ENCODE assay signal across 20 cellular contexts in genomic region chr10:45409782-45410181, GRCh38. TPM values are rescaled to one million over a fixed set of nuclear protein-coding genes. Genes with fewer than 3 reads are reported as not detected.
DNase-seq lines count a peak whose midpoint lies in the region; ATAC-seq, FAIRE-seq and TF ChIP-seq lines count a peak whose summit lies in the region.
"Had no signal": no experiment of that assay in that cellular context is flagged by ENCODE, and none has a peak within 500 bp of the region (broad histone marks: within the 10 kb centered on the region; RNA-seq: fewer than 3 reads in every experiment).

No MANE protein-coding gene starts in this region.

- intact Hi-C loops in mammary epithelial cell (cut with micrococcal nuclease) = no loop called here
- intact Hi-C loops in upper lobe of right lung (cut with DNase I) = no loop called here

- no peaks in the 10 kb centered on the region for H3F3A ChIP-seq in neural progenitor cell (ENCODE audit: low read depth)

- ATAC-seq in GM19452 (IDR thresholded peaks at IDR 0.05; ENCODE audit: unreplicated experiment) (no peak), upper lobe of right lung (no peak)
- ATAC-seq: CD8-positive, alpha-beta T cell; GM12878; GM23338 had no signal

- peak overlapping the region in 2 of 11 experiments; percentile 19 to 53; a peak in 1 of 22 replicates for H3K9ac ChIP-seq in BLaER1 treated with 17β-estradiol and CSF1 and Interleukin-3, amounts not matched to agents 10 nM and 100 nM
- H3K9ac ChIP-seq in H1 (replicated peaks in 1 of 4; ENCODE audit: extremely low read depth in 1 of 4, low read depth in 3 of 4, low read length in 3 of 4) (no peak overlapping the region), neural progenitor cell (no peak overlapping the region), mammary epithelial cell (ENCODE audit: insufficient read depth, low read length) (no peak overlapping the region)
- H3K9ac ChIP-seq: BLaER1 had no signal

- H2AFZ ChIP-seq in H1 (ENCODE audit: low read length) = no peak overlapping the region
- peak overlapping the region; percentile 15 for H2AFZ ChIP-seq in neural progenitor cell (replicated peaks)
- no peak overlapping the region for H2AFZ ChIP-seq in mammary epithelial cell (ENCODE audit: low read depth, low read length)
- H2AFZ ChIP-seq: GM23338 had no signal

- H3K27me3 Mint-ChIP-seq in neural progenitor cell (ENCODE audit: insufficient read depth, low read depth) = peaks cover 4% of the 10 kb centered on the region

- no peak overlapping the region for H3K56ac ChIP-seq in H1 (replicated peaks; ENCODE audit: insufficient read length, low read depth, low read length)

- FAIRE-seq in H1 (lab: Jason Lieb, UNC) = no peak
- FAIRE-seq: A204.1, GM12878 had no signal

- H3K79me1 ChIP-seq in H1 (ENCODE audit: low read depth, low read length) = no peaks in the 10 kb centered on the region

- peak overlapping the region; percentile 86; the same call in 1 of the 2 replicates for H2AK5ac ChIP-seq in H1 (ENCODE audit: low read depth, low read length)

- H2BK20ac ChIP-seq in H1 (ENCODE audit: low read length) = no peak overlapping the region

- H2BK15ac ChIP-seq in H1 (ENCODE audit: low read length) = 0 out of 2 replicates have a peak overlapping the region, but pooled peaks have one; percentile 72

- no peak for TF ChIP-seq EP300 in H1 (IDR thresholded peaks at IDR 0.05; ENCODE audit: borderline replicate concordance in 1 of 2, low read depth in 2 of 2, low read length in 2 of 2)

- no peak overlapping the region for H3K23ac ChIP-seq in H1 (ENCODE audit: insufficient read length)

- H3K4me1 ChIP-seq in BLaER1 treated with 17β-estradiol and CSF1 and Interleukin-3, amounts not matched to agents 10 nM and 100 nM = peaks cover 3 to 83% (median 45%) of the 10 kb centered on the region in 10 experiments
- H3K4me1 ChIP-seq in H1 (replicated peaks in 1 of 4; ENCODE audit: control insufficient read depth in 3 of 4, insufficient read depth in 4 of 4, low read length in 3 of 4) (peaks cover 0 to 6% (median 2%) of the 10 kb centered on the region in 4 experiments; a peak in 3 of 7 replicates), neural progenitor cell (no peaks in the 10 kb centered on the region), mammary epithelial cell (ENCODE audit: insufficient read depth, low read length) (no peaks in the 10 kb centered on the region), upper lobe of right lung (no peaks in the 10 kb centered on the region)

- peak overlapping the region in 3 of 11 experiments; percentile 69 to 95 (median 85); a peak in 6 of 22 replicates for H3K4me2 ChIP-seq in BLaER1 treated with 17β-estradiol and CSF1 and Interleukin-3, amounts not matched to agents 10 nM and 100 nM
- H3K4me2 ChIP-seq in H1 (ENCODE audit: insufficient read depth in 1 of 2, low read depth in 2 of 2, low read length in 2 of 2) (no peak overlapping the region), neural progenitor cell (no peak overlapping the region), mammary epithelial cell (ENCODE audit: insufficient read depth, low read depth, low read length) (no peak overlapping the region)
- H3K4me2 ChIP-seq: BLaER1, GM23338 had no signal

- peak overlapping the region; percentile 48; the same call in 1 of the 2 replicates for H3K18ac ChIP-seq in H1 (ENCODE audit: extremely low read depth, low read length)

- H3K14ac ChIP-seq in H1 (ENCODE audit: insufficient read length) = no peak overlapping the region

- no peaks in the 10 kb centered on the region for H3K36me3 Mint-ChIP-seq in neural progenitor cell
- H3K36me3 Mint-ChIP-seq: CD8-positive, alpha-beta T cell had no signal

- H3K4me1 Mint-ChIP-seq in neural progenitor cell = no peaks in the 10 kb centered on the region

- H4K91ac ChIP-seq in H1 (replicated peaks; ENCODE audit: insufficient read length, low read length) = no peak overlapping the region

- H3K23me2 ChIP-seq in H1 (ENCODE audit: low read depth, low read length) = no peaks in the 10 kb centered on the region

- DNase-seq in OCI-M1 (lab: John Stamatoyannopoulos, UW) (peak; percentile 30), H1 (ENCODE audit: low read depth in 1 of 2, low spot score in 2 of 2) (no peak), neural progenitor cell (ENCODE audit: low spot score) (no peak), mammary epithelial cell (no peak), iPS-NIHi7 (ENCODE audit: extremely low spot score) (no peak), upper lobe of right lung (no peak)
- DNase-seq: CD8-positive, alpha-beta T cell; DMS53; EL; NCI-H187; NCI-H2227 treated with DMSO at 0.1 percent for 48 hours; NCI-H774; RPMI8226; SHP77 treated with DMSO at 0.1 percent for 48 hours had no signal

- in situ Hi-C loops in mammary epithelial cell (cut with MboI; ENCODE audit: low sequenced_read_pairs in 2 of 2) = no loop called here

- no peaks in the 10 kb centered on the region for H3K79me2 ChIP-seq in H1 (ENCODE audit: control insufficient read depth in 1 of 2, insufficient read depth in 2 of 2, low read length in 2 of 2)
- H3K79me2 ChIP-seq in neural progenitor cell (ENCODE audit: low read depth) = no peaks in the 10 kb centered on the region
- no peaks in the 10 kb centered on the region for H3K79me2 ChIP-seq in mammary epithelial cell (ENCODE audit: insufficient read depth, low read length)

- BruUV-seq in mammary epithelial cell (replicated peaks; lab: Mats Ljungman, UMichigan) = no TSS peak

- peak overlapping the region; percentile 5; the same call in 1 of the 2 replicates for H2BK5ac ChIP-seq in H1 (ENCODE audit: low read depth, low read length)

- no peak overlapping the region for H4K8ac ChIP-seq in H1 (ENCODE audit: extremely low read depth, insufficient read depth, low read length)

- H3K36me3 ChIP-seq in BLaER1 treated with 17β-estradiol and CSF1 and Interleukin-3, amounts not matched to agents 10 nM and 100 nM = peaks cover 16 to 100% (median 77%) of the 10 kb centered on the region in 11 experiments
- no peaks in the 10 kb centered on the region for H3K36me3 ChIP-seq in H1 (ENCODE audit: control insufficient read depth in 2 of 4, insufficient read depth in 4 of 4, low read length in 3 of 4)
- no peaks in the 10 kb centered on the region for H3K36me3 ChIP-seq in neural progenitor cell
- no peaks in the 10 kb centered on the region for H3K36me3 ChIP-seq in mammary epithelial cell (ENCODE audit: insufficient read depth, low read length)
- H3K36me3 ChIP-seq in upper lobe of right lung = no peaks in the 10 kb centered on the region

- peak overlapping the region; percentile 15 for H2BK120ac ChIP-seq in H1 (replicated peaks; ENCODE audit: low read depth, low read length)

- H4K5ac ChIP-seq in H1 (ENCODE audit: insufficient read length, low read depth, low read length) = no peak overlapping the region

- no peak overlapping the region for H3K27ac Mint-ChIP-seq in neural progenitor cell
- H3K27ac Mint-ChIP-seq: CD8-positive, alpha-beta T cell; GM23338 had no signal

- peaks cover 0 to 6% (median 0%) of the 10 kb centered on the region in 11 experiments; a peak in 2 of 22 replicates for H4K20me1 ChIP-seq in BLaER1 treated with 17β-estradiol and CSF1 and Interleukin-3, amounts not matched to agents 10 nM and 100 nM
- H4K20me1 ChIP-seq in H1 (replicated peaks in 1 of 2; ENCODE audit: control insufficient read depth in 1 of 2, insufficient read depth in 2 of 2, low read length in 2 of 2) = no peaks in the 10 kb centered on the region
- H4K20me1 ChIP-seq in neural progenitor cell (ENCODE audit: low read depth) = no peaks in the 10 kb centered on the region
- no peaks in the 10 kb centered on the region for H4K20me1 ChIP-seq in mammary epithelial cell (ENCODE audit: insufficient read depth, low read length)
- H4K20me1 ChIP-seq: BLaER1 had no signal

- TF ChIP-seq RAD21 in H1 (IDR thresholded peaks at IDR 0.05 in 1 of 2, conservative IDR thresholded peaks at IDR 0.05 in 1 of 2; ENCODE audit: low read depth in 2 of 2, low read length in 2 of 2) = no peak

- H3K4me3 Mint-ChIP-seq in neural progenitor cell = no peak overlapping the region
- H3K4me3 Mint-ChIP-seq: CD8-positive, alpha-beta T cell; GM23338 had no signal

- H3K27ac ChIP-seq in BLaER1 treated with 17β-estradiol and CSF1 and Interleukin-3, amounts not matched to agents 10 nM and 100 nM = peak overlapping the region in 6 of 11 experiments; percentile 9 to 76 (median 57); a peak in 9 of 22 replicates
- H3K27ac ChIP-seq in H1 (ENCODE audit: low read depth, low read length) = no peak overlapping the region
- no peak overlapping the region for H3K27ac ChIP-seq in neural progenitor cell
- H3K27ac ChIP-seq in mammary epithelial cell (ENCODE audit: insufficient read depth, low read depth, low read length) = no peak overlapping the region
- H3K27ac ChIP-seq in upper lobe of right lung = no peak overlapping the region
- H3K27ac ChIP-seq: BLaER1 had no signal

- peaks cover 3% of the 10 kb centered on the region for H3K9me3 Mint-ChIP-seq in neural progenitor cell
- H3K9me3 Mint-ChIP-seq: CD8-positive, alpha-beta T cell had no signal

- dilution Hi-C loops in mammary epithelial cell (cut with HindIII; ENCODE audit: low sequenced_read_pairs) = no loop called here

- 80% methylated on average over 1 of the region's 1 CpG; no CpG with 5 or more reads in 1 of the 2 experiments for WGBS in H1 (ENCODE audit: extremely low coverage in 1 of 2, insufficient coverage in 1 of 2, insufficient read length in 1 of 2, insufficient replicate concordance in 2 of 2, low coverage in 1 of 2, low lambda C conversion rate in 2 of 2, missing lambda C conversion rate in 1 of 2), 2 experiments
- WGBS in mammary epithelial cell (ENCODE audit: low coverage, missing lambda C conversion rate) = 40% methylated on average over 1 of the region's 1 CpG

- H3K27me3 ChIP-seq in BLaER1 treated with 17β-estradiol and CSF1 and Interleukin-3, amounts not matched to agents 10 nM and 100 nM = no peaks in the 10 kb centered on the region
- H3K27me3 ChIP-seq in H1 (replicated peaks in 1 of 4; ENCODE audit: control insufficient read depth in 3 of 4, extremely low read depth in 1 of 4, insufficient read depth in 3 of 4, low read length in 3 of 4) = no peaks in the 10 kb centered on the region
- no peaks in the 10 kb centered on the region for H3K27me3 ChIP-seq in neural progenitor cell
- H3K27me3 ChIP-seq in mammary epithelial cell (ENCODE audit: insufficient read depth, low read length) = peaks cover 10% of the 10 kb centered on the region
- H3K27me3 ChIP-seq in upper lobe of right lung = peaks cover 8% of the 10 kb centered on the region
- H3K27me3 ChIP-seq: BLaER1 had no signal

- peaks cover 0 to 47% (median 21%) of the 10 kb centered on the region in 11 experiments; a peak in 16 of 22 replicates for H3K9me3 ChIP-seq in BLaER1 treated with 17β-estradiol and CSF1 and Interleukin-3, amounts not matched to agents 10 nM and 100 nM (replicated peaks in 1 of 11)
- H3K9me3 ChIP-seq in H1 (ENCODE audit: insufficient read depth in 2 of 2, low read depth in 1 of 2, low read length in 1 of 2) (no peaks in the 10 kb centered on the region), neural progenitor cell (ENCODE audit: low read depth) (no peaks in the 10 kb centered on the region), mammary epithelial cell (replicated peaks; ENCODE audit: insufficient read depth, low read length) (no peaks in the 10 kb centered on the region), upper lobe of right lung (no peaks in the 10 kb centered on the region)

- H2BK12ac ChIP-seq in H1 (ENCODE audit: low read depth, low read length) = no peak overlapping the region

- H3K4me3 ChIP-seq in BLaER1 treated with 17β-estradiol and CSF1 and Interleukin-3, amounts not matched to agents 10 nM and 100 nM = no peak overlapping the region
- no peak overlapping the region for H3K4me3 ChIP-seq in H1 (ENCODE audit: extremely low read depth in 1 of 4, insufficient read depth in 2 of 4, low read depth in 3 of 4, low read length in 4 of 4)
- H3K4me3 ChIP-seq in neural progenitor cell = no peak overlapping the region
- no peak overlapping the region for H3K4me3 ChIP-seq in mammary epithelial cell (replicated peaks in 1 of 3; ENCODE audit: insufficient read depth in 1 of 3, low read depth in 2 of 3, low read length in 3 of 3)
- no peak overlapping the region for H3K4me3 ChIP-seq in upper lobe of right lung
- H3K4me3 ChIP-seq: BLaER1, GM12878, GM23338 had no signal

- peak overlapping the region; percentile 8 for H3K4ac ChIP-seq in H1 (replicated peaks; ENCODE audit: insufficient read length, low read depth, low read length)

- TF ChIP-seq POLR2A in H1 (IDR thresholded peaks at IDR 0.05; ENCODE audit: control extremely low read depth in 1 of 2, low read depth in 2 of 2, low read length in 2 of 2) = no peak

- POLR2A ChIA-PET in H1 (lab: Charles Lee; ENCODE audit: partially characterized antibody) = no interaction called here

- CTCF ChIA-PET in H1 (lab: Charles Lee; ENCODE audit: partially characterized antibody) (no interaction called here), mammary epithelial cell (lab: Charles Lee; ENCODE audit: low non-redundant PET) (no interaction called here)

- TF ChIP-seq CTCF in H1 (IDR thresholded peaks at IDR 0.05; ENCODE audit: control extremely low read depth in 1 of 3, insufficient read depth in 1 of 3, low read depth in 1 of 3, low read length in 3 of 3) = no peak
- TF ChIP-seq CTCF in neural progenitor cell (IDR thresholded peaks at IDR 0.05) = no peak
- no peak for TF ChIP-seq CTCF in mammary epithelial cell (conservative IDR thresholded peaks at IDR 0.05 in 1 of 2, IDR thresholded peaks at IDR 0.05 in 1 of 2; ENCODE audit: extremely low read depth in 1 of 2, insufficient read depth in 1 of 2, low read depth in 1 of 2, low read length in 2 of 2)
- no peak for TF ChIP-seq CTCF in upper lobe of right lung (IDR thresholded peaks at IDR 0.05)

RNA-seq across cellular contexts. Expression of gene ALOX5, which starts 35.8 kb away (rescaled TPM):
- total RNA-seq in H1 (2021; fragmentation: NEBNext Ultra II Directional; extraction: Animal tissue kit (Norgen Biotek cat#: 25700)) = 1.2 and 1.6 TPM in 2 replicates
- polyA plus RNA-seq in H1 (2011; rRNA removed) = 3.8 and 7.7 TPM in 2 replicates
- 4.7 TPM for polyA plus RNA-seq in H1 (2011; cell fraction: cytosol; rRNA removed)
- polyA plus RNA-seq in H1 (2011; cell fraction: nucleus; rRNA removed) = 21.0 TPM
- 2.4 to 5.1 TPM (median 3.2 TPM) in 4 replicates for polyA plus RNA-seq in H1 (2012, experiment 1 of 2)
- polyA plus RNA-seq in H1 (2012, experiment 2 of 2) = 1.1 TPM
- polyA plus RNA-seq in H1 (2013, experiment 1 of 2) = 2.0 TPM
- 2.0 TPM for polyA plus RNA-seq in H1 (2013, experiment 2 of 2)
- polyA minus RNA-seq in H1 (2011; rRNA and poly(A)+ RNA removed) = 2.5 and 3.4 TPM in 2 replicates
- 2.1 TPM for polyA minus RNA-seq in H1 (2011; cell fraction: cytosol; rRNA and poly(A)+ RNA removed)
- 6.6 TPM for polyA minus RNA-seq in H1 (2011; cell fraction: nucleus; rRNA and poly(A)+ RNA removed)
- total RNA-seq in neural progenitor cell (ENCODE audit: low replicate concordance) = 0.96 and 1.6 TPM in 2 replicates
- under 1 TPM; 0.12 to 0.17 TPM for total RNA-seq in mammary epithelial cell
- polyA plus RNA-seq in mammary epithelial cell = not detected
- not detected for polyA minus RNA-seq in mammary epithelial cell
- total RNA-seq in upper lobe of right lung = 128 TPM

Comparison
In these comparisons a context has a peak if more than half of its experiments do, and no peak if none do; other contexts are left out.
1. H3K27ac ChIP-seq: peak in BLaER1 treated with 17β-estradiol and CSF1 and Interleukin-3, amounts not matched to agents 10 nM and 100 nM (6 of 11); none in H1 (single experiment), neural progenitor cell (single experiment), mammary epithelial cell (single experiment) and upper lobe of right lung (single experiment).
2. RNA of gene ALOX5, which starts 35.8 kb away (total RNA-seq): 128 TPM in upper lobe of right lung (single experiment); 0.96 to 1.6 TPM in neural progenitor cell, 1.2 to 1.6 TPM in H1 and 0.12 to 0.17 TPM in mammary epithelial cell; every median in the first group is over 10 times any median in the second.